In genomic region chr6:163823577-163823976, GRCh38 we compare ENCODE assay signal across 26 cellular contexts.
DNase-seq lines count a peak whose midpoint lies in the region; ATAC-seq, FAIRE-seq and TF ChIP-seq lines count a peak whose summit lies in the region.
"Had no signal": no experiment of that assay in that cellular context is flagged by ENCODE, and none has a peak within 500 bp of the region (broad histone marks: within the 10 kb centered on the region; RNA-seq: fewer than 3 reads in every experiment).

No MANE protein-coding gene starts in this region.

- BruUV-seq in OCI-LY7 (replicated peaks; lab: Mats Ljungman, UMichigan) (no TSS peak), K562 (replicated peaks; lab: Mats Ljungman, UMichigan) (no TSS peak)

- intact Hi-C loops in OCI-LY7 (cut with micrococcal nuclease; ENCODE audit: unreplicated experiment) = no loop called here
- intact Hi-C loops in K562 (cut with micrococcal nuclease) = no loop called here
- intact Hi-C loops in esophagus squamous epithelium (cut with DNase I) = no loop called here

- peaks cover 54 to 69% of the 10 kb centered on the region in 2 experiments for H3K27me3 ChIP-seq in K562 (ENCODE audit: control insufficient read depth in 2 of 2, insufficient read depth in 2 of 2, low read length in 2 of 2)
- no peaks in the 10 kb centered on the region for H3K27me3 ChIP-seq in esophagus squamous epithelium
- H3K27me3 ChIP-seq: BE2C; BLaER1 treated with 17β-estradiol and CSF1 and Interleukin-3, amounts not matched to agents 10 nM and 100 nM had no signal

- H3K36me3 ChIP-seq in OCI-LY7 (ENCODE audit: insufficient read depth, low read length) = no peaks in the 10 kb centered on the region
- H3K36me3 ChIP-seq in K562 (ENCODE audit: control insufficient read depth, insufficient read depth, low read length) = no peaks in the 10 kb centered on the region
- no peaks in the 10 kb centered on the region for H3K36me3 ChIP-seq in esophagus squamous epithelium
- H3K36me3 ChIP-seq: BE2C; BLaER1 treated with 17β-estradiol and CSF1 and Interleukin-3, amounts not matched to agents 10 nM and 100 nM had no signal

- H3K27ac ChIP-seq in OCI-LY7 (ENCODE audit: low read depth, low read length, poor library complexity, severe bottlenecking) (no peak overlapping the region), K562 (ENCODE audit: extremely low read depth, low read depth, low read length) (no peak overlapping the region), esophagus squamous epithelium (no peak overlapping the region)
- H3K27ac ChIP-seq: A549; BLaER1 treated with 17β-estradiol and CSF1 and Interleukin-3, amounts not matched to agents 10 nM and 100 nM; GM23248 had no signal

- H3K9me3 ChIP-seq in OCI-LY7 (ENCODE audit: low read length) = no peaks in the 10 kb centered on the region
- H3K9me3 ChIP-seq in K562 (replicated peaks; ENCODE audit: control insufficient read depth, insufficient read depth, low read depth, low read length) = no peaks in the 10 kb centered on the region
- no peaks in the 10 kb centered on the region for H3K9me3 ChIP-seq in esophagus squamous epithelium
- H3K9me3 ChIP-seq: A549, BE2C had no signal

- H3K4me2 ChIP-seq in OCI-LY7 (ENCODE audit: low read length) (no peak overlapping the region), K562 (ENCODE audit: insufficient read depth, low read length) (no peak overlapping the region)
- H3K4me2 ChIP-seq: A549; BLaER1 treated with 17β-estradiol and CSF1 and Interleukin-3, amounts not matched to agents 10 nM and 100 nM had no signal

- no peaks in the 10 kb centered on the region for H3K9me1 ChIP-seq in K562 (ENCODE audit: control insufficient read depth, insufficient read depth, low read length)

- H3K79me2 ChIP-seq in OCI-LY7 (ENCODE audit: insufficient read depth, low read depth, low read length) (no peaks in the 10 kb centered on the region), K562 (ENCODE audit: control insufficient read depth, insufficient read depth, low read length) (no peaks in the 10 kb centered on the region)

- no peak for FAIRE-seq in K562 (lab: Jason Lieb, UNC)
- FAIRE-seq: A549, G401.6, GM12878, GM19239, H1 had no signal

- no peak overlapping the region for H3K9ac ChIP-seq in K562 (ENCODE audit: insufficient read depth in 1 of 2, low read depth in 2 of 2, low read length in 2 of 2)
- H3K9ac ChIP-seq: BLaER1 treated with 17β-estradiol and CSF1 and Interleukin-3, amounts not matched to agents 10 nM and 100 nM; GM23248 had no signal

- TF ChIP-seq POLR2A in K562 (conservative IDR thresholded peaks at IDR 0.05) = no peak
- no peak for TF ChIP-seq POLR2A in esophagus squamous epithelium (IDR thresholded peaks at IDR 0.05)

- no peak overlapping the region for H2AFZ ChIP-seq in OCI-LY7 (ENCODE audit: low read length)
- H2AFZ ChIP-seq in K562 (ENCODE audit: low read depth, low read length) = no peak overlapping the region; the same call in 1 of the 2 replicates
- H2AFZ ChIP-seq: GM23248 had no signal

- no peaks in the 10 kb centered on the region for H3K4me1 ChIP-seq in OCI-LY7 (ENCODE audit: insufficient read depth, low read length, poor library complexity, severe bottlenecking)
- peaks cover 0 to 3% of the 10 kb centered on the region in 2 experiments; a peak in 1 of 5 replicates for H3K4me1 ChIP-seq in K562 (replicated peaks in 1 of 2; ENCODE audit: control insufficient read depth in 2 of 2, insufficient read depth in 2 of 2, low read length in 2 of 2)
- no peaks in the 10 kb centered on the region for H3K4me1 ChIP-seq in esophagus squamous epithelium
- H3K4me1 ChIP-seq: A549; BLaER1 treated with 17β-estradiol and CSF1 and Interleukin-3, amounts not matched to agents 10 nM and 100 nM had no signal

- DNase-seq in CMK (ENCODE audit: low read depth) (peak; percentile 14), KBM-7 (peak; percentile 1), OCI-LY7 (ENCODE audit: low spot score) (no peak), K562 (ENCODE audit: extremely low read depth in 1 of 4, low spot score in 3 of 4) (no peak), esophagus squamous epithelium (lab: John Stamatoyannopoulos, UW) (no peak), iPS-NIHi7 (ENCODE audit: extremely low spot score) (no peak)
- DNase-seq in stimulated activated CD4-positive, alpha-beta T cell treated with anti-CD3 and anti-CD28 coated beads, Interleukin-1b, Interleukin-23, amount 100 ng/mL, for 48 hours = no peak
- DNase-seq: 8988T; ACHN; AML-193; BE2C; Calu3; CD4-positive, alpha-beta T cell; CD8-positive, alpha-beta memory T cell; COR-L47; DMS153; DND-41; GM23248; H7; HCEC 1CT had no signal

- POLR2A ChIA-PET in OCI-LY7 (lab: Charles Lee) (interaction anchor here (0.6 kb wide), 1 partner anchor 398 kb away, joined by 4 read pairs; no protein-coding TSS in a partner anchor), K562 (lab: Yijun Ruan, JAX) (interaction anchor here (0.6 to 0.7 kb wide), 2 partner anchors 14 to 80 kb away, joined by 3 to 4 read pairs; no protein-coding TSS in a partner anchor)

- no peaks in the 10 kb centered on the region for H3K9me2 ChIP-seq in OCI-LY7 (ENCODE audit: insufficient read depth, low read length)

- no peak for TF ChIP-seq EP300 in K562 (IDR thresholded peaks at IDR 0.05; ENCODE audit: low read length)

- CTCF ChIA-PET in OCI-LY7 (lab: Charles Lee; ENCODE audit: unreplicated experiment) (interaction anchor here (0.6 kb wide), 1 partner anchor 34 kb away, joined by 3 read pairs; no protein-coding TSS in a partner anchor), K562 (lab: Yijun Ruan, JAX; ENCODE audit: low intra/inter-chr PET ratio) (no interaction called here)

- TF ChIP-seq CTCF in OCI-LY7 (conservative IDR thresholded peaks at IDR 0.05; ENCODE audit: low read length) (0 out of 2 replicates have a peak, but pooled peaks have one; percentile 27), K562 (IDR thresholded peaks at IDR 0.05 in 2 of 3, conservative IDR thresholded peaks at IDR 0.05 in 1 of 3; ENCODE audit: insufficient read depth in 2 of 3, low read depth in 1 of 3, low read length in 3 of 3) (peak in 2 of 3 experiments; percentile 5 to 26; a peak in 2 of 6 replicates), esophagus squamous epithelium (IDR thresholded peaks at IDR 0.05) (no peak)

- peak; percentile 54 for ATAC-seq in K562
- ATAC-seq: A549, GM12878 had no signal

- no peaks in the 10 kb centered on the region for H4K20me1 ChIP-seq in OCI-LY7 (ENCODE audit: insufficient read depth, low read length)
- no peaks in the 10 kb centered on the region for H4K20me1 ChIP-seq in K562 (replicated peaks; ENCODE audit: control insufficient read depth, insufficient read depth, low read length)
- H4K20me1 ChIP-seq: BLaER1 treated with 17β-estradiol and CSF1 and Interleukin-3, amounts not matched to agents 10 nM and 100 nM had no signal

- in situ Hi-C loops in KBM-7 (cut with MboI; ENCODE audit: low pct_unique_long_range_greater_than_20kb, low sequenced_read_pairs) (no loop called here), K562 (cut with MboI) (no loop called here)

- no peak overlapping the region for H3K4me3 ChIP-seq in OCI-LY7 (ENCODE audit: low read depth, low read length, poor library complexity, severe bottlenecking)
- no peak overlapping the region for H3K4me3 ChIP-seq in K562
- H3K4me3 ChIP-seq in esophagus squamous epithelium = no peak overlapping the region
- H3K4me3 ChIP-seq: A549; BLaER1 treated with 17β-estradiol and CSF1 and Interleukin-3, amounts not matched to agents 10 nM and 100 nM; GM12878; GM23248 had no signal

- 3% methylated on average over 5 of the region's 5 CpGs for WGBS in K562 (ENCODE audit: insufficient coverage, low coverage, missing lambda C conversion rate)
- 71 to 91% methylated on average over 5 of the region's 5 CpGs for WGBS in esophagus squamous epithelium, 2 donors

- no peak; a peak in 1 of 4 replicates for TF ChIP-seq RAD21 in K562 (CRISPR knock-in tag; conservative IDR thresholded peaks at IDR 0.05 in 1 of 2, IDR thresholded peaks at IDR 0.05 in 1 of 2)

TF ChIP-seq in K562, 482 proteins besides CTCF, POLR2A, EP300 and RAD21 (continues in another document):
- TF ChIP-seq USF1 (CRISPR knock-in tag; IDR thresholded peaks at IDR 0.05) = peak; percentile 46; the same call in 1 of the 2 replicates
- TF ChIP-seq L3MBTL2 (IDR thresholded peaks at IDR 0.05) = peak; percentile 52
- peak in 1 of 2 experiments; percentile 10 for TF ChIP-seq E2F6 (IDR thresholded peaks at IDR 0.05; ENCODE audit: borderline replicate concordance in 1 of 2, extremely low read depth in 1 of 2, insufficient read depth in 1 of 2, insufficient read length in 1 of 2, low read depth in 1 of 2, low read length in 1 of 2, poor library complexity in 1 of 2, severe bottlenecking in 1 of 2)

Comparison
In these comparisons a context has a peak if more than half of its experiments do, and no peak if none do; other contexts are left out.
1. DNase-seq: peak in CMK (single experiment) and KBM-7 (single experiment); none in OCI-LY7 (single experiment), K562 (0 of 4), esophagus squamous epithelium (single experiment), stimulated activated CD4-positive, alpha-beta T cell treated with anti-CD3 and anti-CD28 coated beads, Interleukin-1b, Interleukin-23, amount 100 ng/mL, for 48 hours (single experiment) and iPS-NIHi7 (single experiment).
2. CTCF ChIP-seq: peak in OCI-LY7 (single experiment) and K562 (2 of 3); none in esophagus squamous epithelium (0 of 6).